Comparison of ENCODE assay signal across 3 cellular contexts in genomic region chr15:61112231-61112630, GRCh38.
TF ChIP-seq lines count a peak whose summit lies in the region.

No MANE protein-coding gene starts in this region.

TF ChIP-seq in liver, 16 proteins besides CTCF, POLR2A, EP300 and RAD21 (continued from another document):
- no peak for TF ChIP-seq FOXA2 (IDR thresholded peaks at IDR 0.05)
- TF ChIP-seq TAF1 (conservative IDR thresholded peaks at IDR 0.05): no peak
- TF ChIP-seq GABPA (IDR thresholded peaks at IDR 0.05 in 1 of 2, conservative IDR thresholded peaks at IDR 0.05 in 1 of 2): no peak
- TF ChIP-seq RXRA (IDR thresholded peaks at IDR 0.05): no peak
- no peak for TF ChIP-seq JUND (IDR thresholded peaks at IDR 0.05)
- TF ChIP-seq HNF4G (IDR thresholded peaks at IDR 0.05): no peak
- TF ChIP-seq FOXA1 (IDR thresholded peaks at IDR 0.05): no peak

TF ChIP-seq in HepG2, 621 proteins besides CTCF, POLR2A, EP300 and RAD21:
- TF ChIP-seq, protein P1, sequence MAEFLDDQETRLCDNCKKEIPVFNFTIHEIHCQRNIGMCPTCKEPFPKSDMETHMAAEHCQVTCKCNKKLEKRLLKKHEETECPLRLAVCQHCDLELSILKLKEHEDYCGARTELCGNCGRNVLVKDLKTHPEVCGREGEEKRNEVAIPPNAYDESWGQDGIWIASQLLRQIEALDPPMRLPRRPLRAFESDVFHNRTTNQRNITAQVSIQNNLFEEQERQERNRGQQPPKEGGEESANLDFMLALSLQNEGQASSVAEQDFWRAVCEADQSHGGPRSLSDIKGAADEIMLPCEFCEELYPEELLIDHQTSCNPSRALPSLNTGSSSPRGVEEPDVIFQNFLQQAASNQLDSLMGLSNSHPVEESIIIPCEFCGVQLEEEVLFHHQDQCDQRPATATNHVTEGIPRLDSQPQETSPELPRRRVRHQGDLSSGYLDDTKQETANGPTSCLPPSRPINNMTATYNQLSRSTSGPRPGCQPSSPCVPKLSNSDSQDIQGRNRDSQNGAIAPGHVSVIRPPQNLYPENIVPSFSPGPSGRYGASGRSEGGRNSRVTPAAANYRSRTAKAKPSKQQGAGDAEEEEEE (CRISPR knock-in tag; IDR thresholded peaks at IDR 0.05; ENCODE audit: borderline replicate concordance): no peak
- no peak for TF ChIP-seq MYC (CRISPR knock-in tag; IDR thresholded peaks at IDR 0.05; ENCODE audit: borderline replicate concordance)
- no peak for TF ChIP-seq EHMT2 (IDR thresholded peaks at IDR 0.05; ENCODE audit: borderline replicate concordance, low read depth, low read length)
- TF ChIP-seq KAT8 (CRISPR knock-in tag; IDR thresholded peaks at IDR 0.05): no peak
- no peak for TF ChIP-seq FOXM1 (CRISPR knock-in tag; IDR thresholded peaks at IDR 0.05)
- TF ChIP-seq ZNF83 (CRISPR knock-in tag; IDR thresholded peaks at IDR 0.05; ENCODE audit: borderline replicate concordance): no peak
- no peak for TF ChIP-seq BRF2 (CRISPR knock-in tag; IDR thresholded peaks at IDR 0.05)
- no peak for TF ChIP-seq ZNF776 (CRISPR knock-in tag; IDR thresholded peaks at IDR 0.05)
- no peak for TF ChIP-seq ZKSCAN1 (IDR thresholded peaks at IDR 0.05; ENCODE audit: low read length)
- TF ChIP-seq ZNF546 (CRISPR knock-in tag; conservative IDR thresholded peaks at IDR 0.05): no peak
- no peak for TF ChIP-seq SNAPC4 (CRISPR knock-in tag; IDR thresholded peaks at IDR 0.05)
- TF ChIP-seq FOXA1 (IDR thresholded peaks at IDR 0.05): no peak
- TF ChIP-seq FOXA1 (CRISPR knock-in tag; IDR thresholded peaks at IDR 0.05): no peak
- no peak for TF ChIP-seq HNRNPK (IDR thresholded peaks at IDR 0.05; ENCODE audit: low read depth, low read length, poor library complexity, severe bottlenecking)
- TF ChIP-seq, protein P2, sequence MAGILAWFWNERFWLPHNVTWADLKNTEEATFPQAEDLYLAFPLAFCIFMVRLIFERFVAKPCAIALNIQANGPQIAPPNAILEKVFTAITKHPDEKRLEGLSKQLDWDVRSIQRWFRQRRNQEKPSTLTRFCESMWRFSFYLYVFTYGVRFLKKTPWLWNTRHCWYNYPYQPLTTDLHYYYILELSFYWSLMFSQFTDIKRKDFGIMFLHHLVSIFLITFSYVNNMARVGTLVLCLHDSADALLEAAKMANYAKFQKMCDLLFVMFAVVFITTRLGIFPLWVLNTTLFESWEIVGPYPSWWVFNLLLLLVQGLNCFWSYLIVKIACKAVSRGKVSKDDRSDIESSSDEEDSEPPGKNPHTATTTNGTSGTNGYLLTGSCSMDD (CRISPR knock-in tag; IDR thresholded peaks at IDR 0.05): no peak
TF ChIP-seq in HepG2: peak in this region for 0.

TF ChIP-seq in WTC11, 78 proteins besides CTCF, POLR2A, EP300 and RAD21 (continued from another document):
- TF ChIP-seq, protein P3, sequence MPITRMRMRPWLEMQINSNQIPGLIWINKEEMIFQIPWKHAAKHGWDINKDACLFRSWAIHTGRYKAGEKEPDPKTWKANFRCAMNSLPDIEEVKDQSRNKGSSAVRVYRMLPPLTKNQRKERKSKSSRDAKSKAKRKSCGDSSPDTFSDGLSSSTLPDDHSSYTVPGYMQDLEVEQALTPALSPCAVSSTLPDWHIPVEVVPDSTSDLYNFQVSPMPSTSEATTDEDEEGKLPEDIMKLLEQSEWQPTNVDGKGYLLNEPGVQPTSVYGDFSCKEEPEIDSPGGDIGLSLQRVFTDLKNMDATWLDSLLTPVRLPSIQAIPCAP (CRISPR knock-in tag; IDR thresholded peaks at IDR 0.05): no peak
